In genomic region chr20:54713727-54714126, GRCh38 we compare ENCODE assay signal across 27 cellular contexts.
"Had no signal": no experiment of that assay in that cellular context is flagged by ENCODE, and none has a peak within 500 bp of the region (broad histone marks: within the 10 kb centered on the region; RNA-seq: fewer than 3 reads in every experiment).

No MANE protein-coding gene starts in this region.

- FAIRE-seq: colon, endometrium, endothelial cell of umbilical vein, frontal cortex had no signal

- H3K27me3 ChIP-seq: esophagus muscularis mucosa, esophagus squamous epithelium, foreskin keratinocyte, gastrocnemius medialis, heart left ventricle had no signal

- DNase-seq: cortex of kidney; dermis blood vessel endothelial cell; dorsolateral prefrontal cortex; effector CD4-positive, alpha-beta T cell; effector CD8-positive, alpha-beta T cell; effector memory CD4-positive, alpha-beta T cell; effector memory CD8-positive, alpha-beta T cell; endodermal cell; erythroblast; esophagus squamous epithelium; foreskin fibroblast; foreskin keratinocyte; foreskin melanocyte; gastrocnemius medialis; glutamatergic neuron; head of caudate nucleus; heart left ventricle; heart right ventricle had no signal

- H3K27ac ChIP-seq: coronary artery, dorsolateral prefrontal cortex, epithelial cell of prostate, esophagus muscularis mucosa, esophagus squamous epithelium, foreskin keratinocyte, gastrocnemius medialis, gastroesophageal sphincter, heart left ventricle, heart right ventricle had no signal

- H3K4me1 ChIP-seq: esophagus muscularis mucosa, esophagus squamous epithelium, foreskin keratinocyte, gastrocnemius medialis, gastroesophageal sphincter, heart left ventricle, heart right ventricle had no signal

- H3K4me3 ChIP-seq: coronary artery, dorsolateral prefrontal cortex, esophagus muscularis mucosa, esophagus squamous epithelium, gastrocnemius medialis, gastroesophageal sphincter, heart left ventricle, heart right ventricle had no signal

- H3K9me3 ChIP-seq: esophagus muscularis mucosa, esophagus squamous epithelium, gastrocnemius medialis, gastroesophageal sphincter had no signal

- ATAC-seq: effector memory CD8-positive, alpha-beta T cell; esophagus mucosa; foreskin keratinocyte; gastrocnemius medialis; gastroesophageal sphincter; heart left ventricle; heart right ventricle had no signal

- H3K36me3 ChIP-seq: esophagus muscularis mucosa, esophagus squamous epithelium, gastrocnemius medialis, gastroesophageal sphincter, heart left ventricle, heart right ventricle had no signal
